Comparison of ENCODE assay signal across 29 cellular contexts in genomic region chr5:145225529-145225928, GRCh38.
"Had no signal": no experiment of that assay in that cellular context is flagged by ENCODE, and none has a peak within 500 bp of the region (broad histone marks: within the 10 kb centered on the region; RNA-seq: fewer than 3 reads in every experiment).

No MANE protein-coding gene starts in this region.

- H3K27ac ChIP-seq: stomach, suprapubic skin, testis, thoracic aorta, thyroid gland, tibial artery, tibial nerve, transverse colon, upper lobe of left lung, upper lobe of right lung, uterus, vagina had no signal

- H3K4me3 Mint-ChIP-seq: stimulated activated effector memory CD8-positive, alpha-beta T cell treated with anti-CD3 and anti-CD28 coated beads, Interleukin-12 subunit alpha, Interleukin-12 subunit beta, amount 100 ng/mL, for 72 hours; stimulated activated memory B cell treated with anti-CD40 and anti-IgM and Interleukin-4, amounts not matched to agents 10 μg/mL and 1 μg/mL and 100 μg/mL, for 72 hours; stimulated activated naive B cell treated with anti-CD40 and anti-IgM and Interleukin-4, amounts not matched to agents 10 μg/mL and 1 μg/mL and 100 μg/mL, for 72 hours; stimulated activated naive CD8-positive, alpha-beta T cell treated with anti-CD3 and anti-CD28 coated beads, Interleukin-15, amount 100 ng/mL, for 72 hours; stimulated activated naive CD8-positive, alpha-beta T cell treated with anti-CD3 and anti-CD28 coated beads, Interleukin-15, Interleukin-2, amounts not matched to agents 100 ng/mL and 50 ng/mL, for 24 hours; type B pancreatic cell had no signal

- H3K4me1 Mint-ChIP-seq: stimulated activated effector memory CD8-positive, alpha-beta T cell treated with anti-CD3 and anti-CD28 coated beads, Interleukin-12 subunit alpha, Interleukin-12 subunit beta, amount 100 ng/mL, for 72 hours; stimulated activated memory B cell treated with anti-CD40 and anti-IgM and Interleukin-4, amounts not matched to agents 10 μg/mL and 1 μg/mL and 100 μg/mL, for 72 hours; stimulated activated naive B cell treated with anti-CD40 and anti-IgM and Interleukin-4, amounts not matched to agents 10 μg/mL and 1 μg/mL and 100 μg/mL, for 72 hours; stimulated activated naive CD8-positive, alpha-beta T cell treated with anti-CD3 and anti-CD28 coated beads, Interleukin-15, amount 100 ng/mL, for 72 hours had no signal

- H3K27ac Mint-ChIP-seq: stimulated activated effector memory CD8-positive, alpha-beta T cell treated with anti-CD3 and anti-CD28 coated beads, Interleukin-12 subunit alpha, Interleukin-12 subunit beta, amount 100 ng/mL, for 72 hours; stimulated activated memory B cell treated with anti-CD40 and anti-IgM and Interleukin-4, amounts not matched to agents 10 μg/mL and 1 μg/mL and 100 μg/mL, for 72 hours; stimulated activated naive B cell treated with anti-CD40 and anti-IgM and Interleukin-4, amounts not matched to agents 10 μg/mL and 1 μg/mL and 100 μg/mL, for 72 hours; stimulated activated naive CD8-positive, alpha-beta T cell treated with anti-CD3 and anti-CD28 coated beads, Interleukin-15, Interleukin-2, amounts not matched to agents 100 ng/mL and 50 ng/mL, for 24 hours; type B pancreatic cell had no signal

- H3K36me3 ChIP-seq: stomach, suprapubic skin, thoracic aorta, thyroid gland, tibial artery, tibial nerve, transverse colon, upper lobe of left lung, upper lobe of right lung, uterus, vagina had no signal

- H3K36me3 Mint-ChIP-seq: stimulated activated effector memory CD8-positive, alpha-beta T cell treated with anti-CD3 and anti-CD28 coated beads, Interleukin-12 subunit alpha, Interleukin-12 subunit beta, amount 100 ng/mL, for 72 hours; stimulated activated memory B cell treated with anti-CD40 and anti-IgM and Interleukin-4, amounts not matched to agents 10 μg/mL and 1 μg/mL and 100 μg/mL, for 72 hours; stimulated activated naive B cell treated with anti-CD40 and anti-IgM and Interleukin-4, amounts not matched to agents 10 μg/mL and 1 μg/mL and 100 μg/mL, for 72 hours; type B pancreatic cell had no signal

- H3K27me3 Mint-ChIP-seq: stimulated activated memory B cell treated with anti-CD40 and anti-IgM and Interleukin-4, amounts not matched to agents 10 μg/mL and 1 μg/mL and 100 μg/mL, for 72 hours; stimulated activated naive B cell treated with anti-CD40 and anti-IgM and Interleukin-4, amounts not matched to agents 10 μg/mL and 1 μg/mL and 100 μg/mL, for 72 hours; stimulated activated naive CD8-positive, alpha-beta T cell treated with anti-CD3 and anti-CD28 coated beads, Interleukin-15, amount 100 ng/mL, for 72 hours; stimulated activated naive CD8-positive, alpha-beta T cell treated with anti-CD3 and anti-CD28 coated beads, Interleukin-15, Interleukin-2, amounts not matched to agents 100 ng/mL and 50 ng/mL, for 24 hours; type B pancreatic cell had no signal

- H3K9me3 ChIP-seq: stomach, suprapubic skin, testis, thoracic aorta, thyroid gland, tibial artery, tibial nerve, transverse colon, upper lobe of left lung, upper lobe of right lung, uterus, vagina had no signal

- ATAC-seq: stimulated activated effector memory CD8-positive, alpha-beta T cell treated with anti-CD3 and anti-CD28 coated beads, Interleukin-12 subunit alpha, Interleukin-12 subunit beta, amount 100 ng/mL, for 72 hours; stimulated activated memory B cell treated with anti-CD40 and anti-IgM and Interleukin-4, amounts not matched to agents 10 μg/mL and 1 μg/mL and 100 μg/mL, for 72 hours; stimulated activated naive B cell treated with anti-CD40 and anti-IgM and Interleukin-4, amounts not matched to agents 10 μg/mL and 1 μg/mL and 100 μg/mL, for 72 hours; stimulated activated naive CD8-positive, alpha-beta T cell treated with anti-CD3 and anti-CD28 coated beads, Interleukin-15, amount 100 ng/mL, for 72 hours; stimulated activated naive CD8-positive, alpha-beta T cell treated with anti-CD3 and anti-CD28 coated beads, Interleukin-15, Interleukin-2, amounts not matched to agents 100 U/mL and 50 U/mL, for 24 hours; upper lobe of right lung had no signal

- DNase-seq: stimulated activated CD4-positive, alpha-beta T cell treated with anti-CD3 and anti-CD28 coated beads, Interleukin-2, amount 100 ng/mL, for 48 hours; stimulated activated CD4-positive, alpha-beta T cell treated with anti-CD3 and anti-CD28 coated beads, Interleukin-4, amount 100 ng/mL, for 1 hour; stimulated activated CD4-positive, alpha-beta T cell treated with anti-CD3 and anti-CD28 coated beads, Interleukin-4, amount 100 ng/mL, for 24 hours; stimulated activated CD4-positive, alpha-beta T cell treated with anti-CD3 and anti-CD28 coated beads, Interleukin-4, amount 100 ng/mL, for 4 hours; stimulated activated CD8-positive, alpha-beta memory T cell treated with anti-CD3 and anti-CD28 coated beads, Interleukin-4, amount 100 ng/mL, for 48 hours; stimulated activated naive B cell treated with anti-CD40 and anti-IgM and Interleukin-4, amounts not matched to agents 10 μg/mL and 1 μg/mL and 100 μg/mL, for 72 hours; stimulated activated naive CD4-positive, alpha-beta T cell; stimulated activated naive CD4-positive, alpha-beta T cell treated with Interleukin-2 at 50 U/mL for 16 hours; stimulated activated naive CD8-positive, alpha-beta T cell treated with anti-CD3 and anti-CD28 coated beads, Interleukin-15, amount 100 ng/mL, for 72 hours; stimulated activated naive CD8-positive, alpha-beta T cell treated with anti-CD3 and anti-CD28 coated beads, Interleukin-15, Interleukin-2, amounts not matched to agents 100 U/mL and 50 U/mL, for 24 hours; stomach; substantia nigra; testis; thyroid gland; tibial artery; transverse colon; trophoblast cell; upper lobe of left lung; upper lobe of right lung; uterus had no signal

- H3K27me3 ChIP-seq: stomach, suprapubic skin, testis, thyroid gland, tibial artery, tibial nerve, transverse colon, upper lobe of left lung, upper lobe of right lung, uterus, vagina had no signal

- FAIRE-seq: urothelium cell line had no signal

- H3K4me3 ChIP-seq: stomach, suprapubic skin, testis, thoracic aorta, thyroid gland, tibial artery, tibial nerve, transverse colon, upper lobe of left lung, upper lobe of right lung, uterus, vagina had no signal

- H3K4me1 ChIP-seq: suprapubic skin, testis, thyroid gland, tibial artery, tibial nerve, transverse colon, upper lobe of left lung, upper lobe of right lung, uterus, vagina had no signal

- H3K9me3 Mint-ChIP-seq: stimulated activated effector memory CD8-positive, alpha-beta T cell treated with anti-CD3 and anti-CD28 coated beads, Interleukin-12 subunit alpha, Interleukin-12 subunit beta, amount 100 ng/mL, for 72 hours; stimulated activated naive B cell treated with anti-CD40 and anti-IgM and Interleukin-4, amounts not matched to agents 10 μg/mL and 1 μg/mL and 100 μg/mL, for 72 hours; stimulated activated naive CD8-positive, alpha-beta T cell treated with anti-CD3 and anti-CD28 coated beads, Interleukin-15, amount 100 ng/mL, for 72 hours; stimulated activated naive CD8-positive, alpha-beta T cell treated with anti-CD3 and anti-CD28 coated beads, Interleukin-15, Interleukin-2, amounts not matched to agents 100 ng/mL and 50 ng/mL, for 24 hours; type B pancreatic cell had no signal
